ENCODE assay signal across 8 cellular contexts in the genomic region with DNA sequence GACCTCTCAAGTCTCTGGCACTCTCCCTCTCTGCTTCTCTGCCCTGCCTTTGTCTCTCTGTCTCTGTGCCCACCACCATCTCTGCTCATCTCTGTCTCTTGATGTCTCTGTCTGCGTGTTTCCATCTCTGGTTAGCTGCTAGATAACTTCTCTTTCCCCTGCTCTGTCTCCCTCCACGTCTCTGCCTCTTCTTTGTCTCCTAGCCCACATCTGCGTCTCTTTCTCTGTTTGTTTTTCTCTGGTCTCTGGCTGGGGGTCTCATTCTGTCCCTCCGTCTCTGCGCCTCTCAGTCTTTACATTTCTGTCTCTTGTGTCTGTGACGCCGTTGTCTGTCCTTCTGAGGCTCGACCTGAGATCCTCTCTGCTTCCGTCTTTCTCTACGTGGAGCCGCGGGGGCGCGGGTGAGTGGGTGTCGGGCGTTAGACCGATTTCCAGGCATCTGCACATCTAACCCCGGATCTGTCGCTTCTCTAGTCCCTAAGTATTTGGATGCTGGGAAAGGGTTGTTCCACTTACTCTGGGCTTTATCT. TPM values are rescaled to one million over a fixed set of nuclear protein-coding genes. Genes with fewer than 3 reads are reported as not detected.
DNase-seq lines count a peak whose midpoint lies in the region; ATAC-seq lines count a peak whose summit lies in the region.

No MANE protein-coding gene starts in this region.

- H3K4me2 ChIP-seq in BLaER1: peak overlapping the region; percentile 92

- H4K20me1 ChIP-seq in BLaER1: peaks cover 11% of the 10 kb centered on the region; the same call in 1 of the 2 replicates

- H3K4me1 Mint-ChIP-seq in activated T-helper 17 cell treated with anti-CD3 and anti-CD28 coated beads, Interleukin-2, amount 50 U/mL, for 72 hours: peaks cover 8% of the 10 kb centered on the region

- peaks cover 14% of the 10 kb centered on the region for H3K27me3 Mint-ChIP-seq in activated T-helper 17 cell treated with anti-CD3 and anti-CD28 coated beads, Interleukin-2, amount 50 U/mL, for 72 hours

- peaks cover 67% of the 10 kb centered on the region for H3K27me3 ChIP-seq in BLaER1
- H3K27me3 ChIP-seq in iPS-15b (ENCODE audit: control insufficient read depth, insufficient read depth, low read length): peaks cover 32% of the 10 kb centered on the region

- DNase-seq in stimulated activated naive CD4-positive, alpha-beta T cell treated with Interleukin-2 at 50 U/mL for 16 hours (lab: John Stamatoyannopoulos, UW): peak; percentile 29
- DNase-seq in sciatic nerve (ENCODE audit: low spot score): no peak

- no peaks in the 10 kb centered on the region for H3K9me3 Mint-ChIP-seq in activated T-helper 17 cell treated with anti-CD3 and anti-CD28 coated beads, Interleukin-2, amount 50 U/mL, for 72 hours

- no peak overlapping the region for H3K27ac ChIP-seq in BLaER1

- H3K4me1 ChIP-seq in BLaER1 (peaks cover 37% of the 10 kb centered on the region), iPS-15b (ENCODE audit: control insufficient read depth, insufficient read depth, low read length) (peaks cover 3% of the 10 kb centered on the region)

- peaks cover 6% of the 10 kb centered on the region for H3K36me3 Mint-ChIP-seq in activated T-helper 17 cell treated with anti-CD3 and anti-CD28 coated beads, Interleukin-2, amount 50 U/mL, for 72 hours (ENCODE audit: low read depth)

- H3K27ac Mint-ChIP-seq in activated T-helper 17 cell treated with anti-CD3 and anti-CD28 coated beads, Interleukin-2, amount 50 U/mL, for 72 hours: peak overlapping the region; percentile 95

- intact Hi-C loops in sciatic nerve (cut with DNase I): no loop called here

- H3K9me3 ChIP-seq in BLaER1 (no peaks in the 10 kb centered on the region), iPS-15b (ENCODE audit: control insufficient read depth, insufficient read depth, low read length) (no peaks in the 10 kb centered on the region)

- peak overlapping the region; percentile 13; the same call in 1 of the 2 replicates for H3K9ac ChIP-seq in BLaER1
- H3K9ac ChIP-seq in iPS-15b (ENCODE audit: low read depth, low read length): no peak overlapping the region

- H3K36me3 ChIP-seq in BLaER1 (no peaks in the 10 kb centered on the region), iPS-15b (ENCODE audit: control insufficient read depth, insufficient read depth, low read length) (no peaks in the 10 kb centered on the region)

- ATAC-seq in HG02970 (IDR thresholded peaks at IDR 0.05; ENCODE audit: low FRiP score, unreplicated experiment) (peak; percentile 7), sciatic nerve (no peak), GM21381 (IDR thresholded peaks at IDR 0.05; ENCODE audit: unreplicated experiment) (no peak), HG02571 (IDR thresholded peaks at IDR 0.05; ENCODE audit: unreplicated experiment) (no peak)
- no peak for ATAC-seq in activated T-helper 17 cell treated with anti-CD3 and anti-CD28 coated beads, Interleukin-2, amount 50 U/mL, for 72 hours (replicated peaks)

- H3K4me3 ChIP-seq in BLaER1: peak overlapping the region; percentile 59
- H3K4me3 ChIP-seq in iPS-15b (ENCODE audit: low read depth, low read length): peak overlapping the region; percentile 43

- peak overlapping the region; percentile 95 for H3K4me3 Mint-ChIP-seq in activated T-helper 17 cell treated with anti-CD3 and anti-CD28 coated beads, Interleukin-2, amount 50 U/mL, for 72 hours

RNA-seq across cellular contexts. Expression of a gene that starts 0.4 kb away (rescaled TPM):
- 10 to 100 TPM in 1 of 2 donors, 1 to 10 TPM in 1; 7.5 to 32.3 TPM for total RNA-seq in activated T-helper 17 cell treated with anti-CD3 and anti-CD28 coated beads, Interleukin-2, amount 50 U/mL, for 72 hours
- total RNA-seq in sciatic nerve: 5.0 TPM

RNA-seq across cellular contexts. Expression of a gene that starts 23.3 kb away (rescaled TPM):
- total RNA-seq in activated T-helper 17 cell treated with anti-CD3 and anti-CD28 coated beads, Interleukin-2, amount 50 U/mL, for 72 hours: 100 to 1,000 TPM; 544 to 752 TPM
- 209 TPM for total RNA-seq in sciatic nerve

RNA-seq across cellular contexts. Expression of a gene that starts 24.1 kb away (rescaled TPM):
- total RNA-seq in activated T-helper 17 cell treated with anti-CD3 and anti-CD28 coated beads, Interleukin-2, amount 50 U/mL, for 72 hours: 10 to 100 TPM; 13.6 to 15.5 TPM
- 10.9 TPM for total RNA-seq in sciatic nerve

RNA-seq across cellular contexts. Expression of a gene that starts 29.2 kb away (rescaled TPM):
- total RNA-seq in activated T-helper 17 cell treated with anti-CD3 and anti-CD28 coated beads, Interleukin-2, amount 50 U/mL, for 72 hours: 100 to 1,000 TPM; 117 to 184 TPM
- 43.3 TPM for total RNA-seq in sciatic nerve
